1 cellular context compared by ENCODE assay signal in genomic region chr10:30433286-30433778, GRCh38.
A peak's percentile ranks its signal among the peaks of the same experiment; 100 is the strongest.
TF ChIP-seq lines count a peak whose summit lies in the region.

No MANE protein-coding gene starts in this region.

TF ChIP-seq in K562, 482 proteins besides CTCF, POLR2A, EP300 and RAD21:
- TF ChIP-seq CHD7 (IDR thresholded peaks at IDR 0.05; ENCODE audit: low read depth, low read length) (peak; percentile 92), RCOR1 (IDR thresholded peaks at IDR 0.05; ENCODE audit: borderline replicate concordance in 1 of 2, low read depth in 2 of 2, low read length in 2 of 2) (0 out of 4 replicates have a peak, but pooled peaks of 1 of the 2 experiments have one; percentile 26), KDM1A (IDR thresholded peaks at IDR 0.05) (peak; percentile 25 to 55; a peak in 2 of 4 replicates), SMARCE1 (IDR thresholded peaks at IDR 0.05) (no peak), ZKSCAN3 (CRISPR knock-in tag; IDR thresholded peaks at IDR 0.05) (no peak), ZNF584 (CRISPR knock-in tag; IDR thresholded peaks at IDR 0.05; ENCODE audit: low read depth) (0 out of 2 replicates have a peak, but pooled peaks have one; percentile 41), TCF3 (CRISPR knock-in tag; IDR thresholded peaks at IDR 0.05) (0 out of 2 replicates have a peak, but pooled peaks have one; percentile 4), NRF1 (conservative IDR thresholded peaks at IDR 0.05 in 1 of 2, IDR thresholded peaks at IDR 0.05 in 1 of 2) (peak; percentile 70 to 76), L3MBTL2 (IDR thresholded peaks at IDR 0.05) (peak; percentile 27; the same call in 1 of the 2 replicates), HMGN3 (IDR thresholded peaks at IDR 0.05; ENCODE audit: borderline replicate concordance, extremely low read depth, insufficient read length, low read depth, low read length) (peak; percentile 60), ZNF175 (CRISPR knock-in tag; IDR thresholded peaks at IDR 0.05; ENCODE audit: low read depth) (no peak), MITF (IDR thresholded peaks at IDR 0.05) (0 out of 2 replicates have a peak, but pooled peaks have one; percentile 11)
- TF ChIP-seq, protein P1, sequence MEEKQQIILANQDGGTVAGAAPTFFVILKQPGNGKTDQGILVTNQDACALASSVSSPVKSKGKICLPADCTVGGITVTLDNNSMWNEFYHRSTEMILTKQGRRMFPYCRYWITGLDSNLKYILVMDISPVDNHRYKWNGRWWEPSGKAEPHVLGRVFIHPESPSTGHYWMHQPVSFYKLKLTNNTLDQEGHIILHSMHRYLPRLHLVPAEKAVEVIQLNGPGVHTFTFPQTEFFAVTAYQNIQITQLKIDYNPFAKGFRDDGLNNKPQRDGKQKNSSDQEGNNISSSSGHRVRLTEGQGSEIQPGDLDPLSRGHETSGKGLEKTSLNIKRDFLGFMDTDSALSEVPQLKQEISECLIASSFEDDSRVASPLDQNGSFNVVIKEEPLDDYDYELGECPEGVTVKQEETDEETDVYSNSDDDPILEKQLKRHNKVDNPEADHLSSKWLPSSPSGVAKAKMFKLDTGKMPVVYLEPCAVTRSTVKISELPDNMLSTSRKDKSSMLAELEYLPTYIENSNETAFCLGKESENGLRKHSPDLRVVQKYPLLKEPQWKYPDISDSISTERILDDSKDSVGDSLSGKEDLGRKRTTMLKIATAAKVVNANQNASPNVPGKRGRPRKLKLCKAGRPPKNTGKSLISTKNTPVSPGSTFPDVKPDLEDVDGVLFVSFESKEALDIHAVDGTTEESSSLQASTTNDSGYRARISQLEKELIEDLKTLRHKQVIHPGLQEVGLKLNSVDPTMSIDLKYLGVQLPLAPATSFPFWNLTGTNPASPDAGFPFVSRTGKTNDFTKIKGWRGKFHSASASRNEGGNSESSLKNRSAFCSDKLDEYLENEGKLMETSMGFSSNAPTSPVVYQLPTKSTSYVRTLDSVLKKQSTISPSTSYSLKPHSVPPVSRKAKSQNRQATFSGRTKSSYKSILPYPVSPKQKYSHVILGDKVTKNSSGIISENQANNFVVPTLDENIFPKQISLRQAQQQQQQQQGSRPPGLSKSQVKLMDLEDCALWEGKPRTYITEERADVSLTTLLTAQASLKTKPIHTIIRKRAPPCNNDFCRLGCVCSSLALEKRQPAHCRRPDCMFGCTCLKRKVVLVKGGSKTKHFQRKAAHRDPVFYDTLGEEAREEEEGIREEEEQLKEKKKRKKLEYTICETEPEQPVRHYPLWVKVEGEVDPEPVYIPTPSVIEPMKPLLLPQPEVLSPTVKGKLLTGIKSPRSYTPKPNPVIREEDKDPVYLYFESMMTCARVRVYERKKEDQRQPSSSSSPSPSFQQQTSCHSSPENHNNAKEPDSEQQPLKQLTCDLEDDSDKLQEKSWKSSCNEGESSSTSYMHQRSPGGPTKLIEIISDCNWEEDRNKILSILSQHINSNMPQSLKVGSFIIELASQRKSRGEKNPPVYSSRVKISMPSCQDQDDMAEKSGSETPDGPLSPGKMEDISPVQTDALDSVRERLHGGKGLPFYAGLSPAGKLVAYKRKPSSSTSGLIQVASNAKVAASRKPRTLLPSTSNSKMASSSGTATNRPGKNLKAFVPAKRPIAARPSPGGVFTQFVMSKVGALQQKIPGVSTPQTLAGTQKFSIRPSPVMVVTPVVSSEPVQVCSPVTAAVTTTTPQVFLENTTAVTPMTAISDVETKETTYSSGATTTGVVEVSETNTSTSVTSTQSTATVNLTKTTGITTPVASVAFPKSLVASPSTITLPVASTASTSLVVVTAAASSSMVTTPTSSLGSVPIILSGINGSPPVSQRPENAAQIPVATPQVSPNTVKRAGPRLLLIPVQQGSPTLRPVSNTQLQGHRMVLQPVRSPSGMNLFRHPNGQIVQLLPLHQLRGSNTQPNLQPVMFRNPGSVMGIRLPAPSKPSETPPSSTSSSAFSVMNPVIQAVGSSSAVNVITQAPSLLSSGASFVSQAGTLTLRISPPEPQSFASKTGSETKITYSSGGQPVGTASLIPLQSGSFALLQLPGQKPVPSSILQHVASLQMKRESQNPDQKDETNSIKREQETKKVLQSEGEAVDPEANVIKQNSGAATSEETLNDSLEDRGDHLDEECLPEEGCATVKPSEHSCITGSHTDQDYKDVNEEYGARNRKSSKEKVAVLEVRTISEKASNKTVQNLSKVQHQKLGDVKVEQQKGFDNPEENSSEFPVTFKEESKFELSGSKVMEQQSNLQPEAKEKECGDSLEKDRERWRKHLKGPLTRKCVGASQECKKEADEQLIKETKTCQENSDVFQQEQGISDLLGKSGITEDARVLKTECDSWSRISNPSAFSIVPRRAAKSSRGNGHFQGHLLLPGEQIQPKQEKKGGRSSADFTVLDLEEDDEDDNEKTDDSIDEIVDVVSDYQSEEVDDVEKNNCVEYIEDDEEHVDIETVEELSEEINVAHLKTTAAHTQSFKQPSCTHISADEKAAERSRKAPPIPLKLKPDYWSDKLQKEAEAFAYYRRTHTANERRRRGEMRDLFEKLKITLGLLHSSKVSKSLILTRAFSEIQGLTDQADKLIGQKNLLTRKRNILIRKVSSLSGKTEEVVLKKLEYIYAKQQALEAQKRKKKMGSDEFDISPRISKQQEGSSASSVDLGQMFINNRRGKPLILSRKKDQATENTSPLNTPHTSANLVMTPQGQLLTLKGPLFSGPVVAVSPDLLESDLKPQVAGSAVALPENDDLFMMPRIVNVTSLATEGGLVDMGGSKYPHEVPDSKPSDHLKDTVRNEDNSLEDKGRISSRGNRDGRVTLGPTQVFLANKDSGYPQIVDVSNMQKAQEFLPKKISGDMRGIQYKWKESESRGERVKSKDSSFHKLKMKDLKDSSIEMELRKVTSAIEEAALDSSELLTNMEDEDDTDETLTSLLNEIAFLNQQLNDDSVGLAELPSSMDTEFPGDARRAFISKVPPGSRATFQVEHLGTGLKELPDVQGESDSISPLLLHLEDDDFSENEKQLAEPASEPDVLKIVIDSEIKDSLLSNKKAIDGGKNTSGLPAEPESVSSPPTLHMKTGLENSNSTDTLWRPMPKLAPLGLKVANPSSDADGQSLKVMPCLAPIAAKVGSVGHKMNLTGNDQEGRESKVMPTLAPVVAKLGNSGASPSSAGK (IDR thresholded peaks at IDR 0.05), result peak; percentile 45
